In genomic region chr2:213246665-213247281, GRCh38 we compare ENCODE assay signal across 9 cellular contexts. TPM values are rescaled to one million over a fixed set of nuclear protein-coding genes. Genes with fewer than 3 reads are reported as not detected.
A peak's percentile ranks its signal among the peaks of the same experiment; 100 is the strongest.
DNase-seq lines count a peak whose midpoint lies in the region; ATAC-seq and TF ChIP-seq lines count a peak whose summit lies in the region.
"Had no signal": no experiment of that assay in that cellular context is flagged by ENCODE, and none has a peak within 500 bp of the region (broad histone marks: within the 10 kb centered on the region; RNA-seq: fewer than 3 reads in every experiment).

No MANE protein-coding gene starts in this region.

- H3K27me3 Mint-ChIP-seq in activated CD4-positive, alpha-beta T cell treated with anti-CD3 and anti-CD28 coated beads, Interleukin-2, amount 10 ng/mL, durations not matched to agents 7 days and 5 days, result peaks cover 4% of the 10 kb centered on the region
- H3K27me3 Mint-ChIP-seq in progenitor cell of endocrine pancreas, result no peaks in the 10 kb centered on the region

- no peak overlapping the region for H3K4me3 ChIP-seq in epithelial cell of esophagus (ENCODE audit: low read length)

- CTCF ChIA-PET in activated CD4-positive, alpha-beta T cell treated with anti-CD3 and anti-CD28 coated beads, Interleukin-2, amount 10 ng/mL, durations not matched to agents 7 days and 5 days (lab: Charles Lee), result interaction anchor here (0.6 kb wide), 1 partner anchor 60 kb away, joined by 3 read pairs; no protein-coding TSS in a partner anchor

- H3K27ac Mint-ChIP-seq in activated CD4-positive, alpha-beta T cell treated with anti-CD3 and anti-CD28 coated beads, Interleukin-2, amount 10 ng/mL, durations not matched to agents 7 days and 5 days, result no peak overlapping the region
- H3K27ac Mint-ChIP-seq in progenitor cell of endocrine pancreas, result no peak overlapping the region
- H3K27ac Mint-ChIP-seq: T-helper 1 cell treated with Interleukin-12 subunit alpha and Interleukin-12 subunit beta and Interleukin-4 antibody, amounts not matched to agents 30 μg/mL and 1 μg/mL, for 36 hours had no signal

- peaks cover 15% of the 10 kb centered on the region for H3K4me1 Mint-ChIP-seq in activated CD4-positive, alpha-beta T cell treated with anti-CD3 and anti-CD28 coated beads, Interleukin-2, amount 10 ng/mL, durations not matched to agents 7 days and 5 days
- H3K4me1 Mint-ChIP-seq in progenitor cell of endocrine pancreas (ENCODE audit: low read depth), result peaks cover 12% of the 10 kb centered on the region

- DNase-seq in D341Med (ENCODE audit: low spot score) (peak; percentile 25), NCI-H2171 (lab: John Stamatoyannopoulos, UW) (peak; percentile 16), epithelial cell of esophagus (ENCODE audit: low read depth) (peak; percentile 72), progenitor cell of endocrine pancreas (ENCODE audit: low spot score, unreplicated experiment) (peak; percentile 20)
- DNase-seq in activated CD4-positive, alpha-beta T cell treated with anti-CD3 and anti-CD28 coated beads, Interleukin-2, amount 10 ng/mL, durations not matched to agents 7 days and 5 days, result peak; percentile 75

- no peaks in the 10 kb centered on the region for H3K9me3 Mint-ChIP-seq in activated CD4-positive, alpha-beta T cell treated with anti-CD3 and anti-CD28 coated beads, Interleukin-2, amount 10 ng/mL, durations not matched to agents 7 days and 5 days
- H3K9me3 Mint-ChIP-seq in progenitor cell of endocrine pancreas (ENCODE audit: low read depth), result no peaks in the 10 kb centered on the region
- H3K9me3 Mint-ChIP-seq: T-helper 1 cell treated with Interleukin-12 subunit alpha and Interleukin-12 subunit beta and Interleukin-4 antibody, amounts not matched to agents 30 μg/mL and 1 μg/mL, for 36 hours had no signal

- H3K4me3 Mint-ChIP-seq in activated CD4-positive, alpha-beta T cell treated with anti-CD3 and anti-CD28 coated beads, Interleukin-2, amount 10 ng/mL, durations not matched to agents 7 days and 5 days, result no peak overlapping the region
- H3K4me3 Mint-ChIP-seq in progenitor cell of endocrine pancreas (ENCODE audit: low read depth), result no peak overlapping the region
- H3K4me3 Mint-ChIP-seq: T-helper 1 cell treated with Interleukin-12 subunit alpha and Interleukin-12 subunit beta and Interleukin-4 antibody, amounts not matched to agents 30 μg/mL and 1 μg/mL, for 36 hours had no signal

- H3K36me3 Mint-ChIP-seq in activated CD4-positive, alpha-beta T cell treated with anti-CD3 and anti-CD28 coated beads, Interleukin-2, amount 10 ng/mL, durations not matched to agents 7 days and 5 days (ENCODE audit: low read depth), result no peaks in the 10 kb centered on the region
- no peaks in the 10 kb centered on the region for H3K36me3 Mint-ChIP-seq in progenitor cell of endocrine pancreas (ENCODE audit: insufficient read depth)

- TF ChIP-seq CTCF in epithelial cell of esophagus (IDR thresholded peaks at IDR 0.05; ENCODE audit: insufficient read depth, low read depth, low read length, missing control alignments), result peak; percentile 79
- TF ChIP-seq CTCF in progenitor cell of endocrine pancreas (IDR thresholded peaks at IDR 0.05; ENCODE audit: unreplicated experiment), result peak; percentile 96

- ATAC-seq in GM21786 (IDR thresholded peaks at IDR 0.05; ENCODE audit: unreplicated experiment) (peak; percentile 31), HG03045 (IDR thresholded peaks at IDR 0.05; ENCODE audit: unreplicated experiment) (no peak), HG03565 (IDR thresholded peaks at IDR 0.05; ENCODE audit: unreplicated experiment) (no peak)

- POLR2A ChIA-PET in activated CD4-positive, alpha-beta T cell treated with anti-CD3 and anti-CD28 coated beads, Interleukin-2, amount 10 ng/mL, durations not matched to agents 7 days and 5 days (lab: Charles Lee), result no interaction called here

RNA-seq across cellular contexts. Expression of gene SPAG16, which starts 37.5 kb away (rescaled TPM):
- total RNA-seq in activated CD4-positive, alpha-beta T cell treated with anti-CD3 and anti-CD28 coated beads, Interleukin-2, amount 10 ng/mL, durations not matched to agents 7 days and 5 days, result 10 to 100 TPM; 10.6 to 10.7 TPM
- total RNA-seq in progenitor cell of endocrine pancreas, result 52.8 and 54.4 TPM in 2 replicates

Comparison
In these comparisons a context has a peak if more than half of its experiments do, and no peak if none do; other contexts are left out.
1. DNase-seq: peak in every context shown above with its lines; median percentile 75 in activated CD4-positive, alpha-beta T cell treated with anti-CD3 and anti-CD28 coated beads, Interleukin-2, amount 10 ng/mL, durations not matched to agents 7 days and 5 days; 72 in epithelial cell of esophagus; 25 in D341Med; 20 in progenitor cell of endocrine pancreas; 16 in NCI-H2171.